ENCODE assay signal across 13 cellular contexts in the genomic region with DNA sequence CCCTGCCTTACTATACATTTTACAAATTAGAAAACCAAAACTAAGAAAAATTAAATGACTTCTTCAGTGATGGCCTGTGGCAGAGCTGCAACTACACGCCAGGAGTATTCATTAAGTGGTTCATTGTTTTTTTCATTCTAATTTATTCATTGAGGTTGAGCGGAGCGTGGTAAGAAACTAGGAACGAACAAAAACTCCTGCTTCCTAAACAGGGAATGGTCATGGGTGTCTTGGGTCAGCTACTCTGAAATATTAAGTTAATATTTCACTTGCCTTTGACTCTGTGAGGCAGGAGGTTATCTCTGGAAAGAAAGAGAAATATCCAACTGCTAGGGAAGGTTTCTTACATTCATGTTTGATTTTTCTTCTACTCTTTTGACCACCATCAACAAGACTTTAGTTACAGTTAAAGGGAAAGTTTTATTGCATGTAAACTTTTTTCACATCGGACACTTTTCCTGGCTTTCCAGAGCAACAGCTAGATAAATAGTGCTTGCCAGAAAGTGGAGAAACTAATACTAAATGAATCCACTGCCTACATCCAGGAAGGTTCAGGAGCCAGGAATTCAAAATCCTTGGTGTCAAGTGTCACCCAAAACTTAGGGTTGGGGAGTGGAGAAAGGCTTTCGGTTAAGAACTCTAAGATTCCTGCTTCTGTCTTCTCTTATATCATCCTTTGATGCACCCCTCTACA. TPM values are rescaled to one million over a fixed set of nuclear protein-coding genes. Genes with fewer than 3 reads are reported as not detected.
A peak's percentile ranks its signal among the peaks of the same experiment; 100 is the strongest.
DNase-seq lines count a peak whose midpoint lies in the region; ATAC-seq and TF ChIP-seq lines count a peak whose summit lies in the region.
"Had no signal": no experiment of that assay in that cellular context is flagged by ENCODE, and none has a peak within 500 bp of the region (broad histone marks: within the 10 kb centered on the region; RNA-seq: fewer than 3 reads in every experiment).

No MANE protein-coding gene starts in this region.

- peaks cover 0 to 5% (median 0%) of the 10 kb centered on the region in 9 donors for H3K27me3 ChIP-seq in heart left ventricle
- peaks cover 10 to 17% of the 10 kb centered on the region in 2 donors for H3K27me3 ChIP-seq in duodenal mucosa (ENCODE audit: control insufficient read depth in 1 of 2, insufficient read depth in 2 of 2, low read length in 2 of 2)
- H3K27me3 ChIP-seq in upper lobe of right lung = no peaks in the 10 kb centered on the region

- peaks cover 0 to 6% (median 0%) of the 10 kb centered on the region in 9 donors for H3K36me3 ChIP-seq in heart left ventricle
- H3K36me3 ChIP-seq in duodenal mucosa (ENCODE audit: control insufficient read depth in 1 of 2, insufficient read depth in 2 of 2, low read length in 2 of 2) = no peaks in the 10 kb centered on the region
- no peaks in the 10 kb centered on the region for H3K36me3 ChIP-seq in upper lobe of right lung

- no peaks in the 10 kb centered on the region for H3K9me3 Mint-ChIP-seq in nephron
- H3K9me3 Mint-ChIP-seq: stimulated activated naive CD8-positive, alpha-beta T cell treated with anti-CD3 and anti-CD28 coated beads, Interleukin-15, Interleukin-2, amounts not matched to agents 100 ng/mL and 50 ng/mL, for 24 hours had no signal

- no peak for ATAC-seq in heart left ventricle
- no peak for ATAC-seq in Right ventricle myocardium superior (ENCODE audit: poor library complexity)
- ATAC-seq in upper lobe of right lung = no peak
- no peak for ATAC-seq in stimulated activated naive CD8-positive, alpha-beta T cell treated with anti-CD3 and anti-CD28 coated beads, Interleukin-15, Interleukin-2, amounts not matched to agents 100 U/mL and 50 U/mL, for 24 hours

- TF ChIP-seq CTCF in heart left ventricle (IDR thresholded peaks at IDR 0.05) = no peak
- TF ChIP-seq CTCF in nephron (IDR thresholded peaks at IDR 0.05; ENCODE audit: unreplicated experiment in 3 of 3) = no peak
- no peak for TF ChIP-seq CTCF in upper lobe of right lung (IDR thresholded peaks at IDR 0.05)

- no peak for TF ChIP-seq POLR2A in heart left ventricle (IDR thresholded peaks at IDR 0.05)

- DNase-seq in heart left ventricle (no peak), Right ventricle myocardium superior (no peak), upper lobe of right lung (no peak), NCI-H1694 (lab: John Stamatoyannopoulos, UW) (no peak), cerebellum (ENCODE audit: low spot score) (no peak)
- DNase-seq in stimulated activated naive CD8-positive, alpha-beta T cell treated with anti-CD3 and anti-CD28 coated beads, Interleukin-15, Interleukin-2, amounts not matched to agents 100 U/mL and 50 U/mL, for 24 hours = no peak
- DNase-seq: activated CD4-positive, alpha-beta T cell treated with anti-CD3 and anti-CD28 coated beads, Interleukin-2, amount 50 U/mL, for 4 hours; aorta; MM.1S had no signal

- H3K4me1 Mint-ChIP-seq in nephron = peaks cover 39% of the 10 kb centered on the region

- WGBS in heart left ventricle, 4 donors = 46 to 56% (median 52%) methylated on average over 6 of the region's 6 CpGs

- H3K27ac ChIP-seq in heart left ventricle = peak overlapping the region; percentile 83 to 97 (median 94)
- H3K27ac ChIP-seq in duodenal mucosa (ENCODE audit: low read depth, low read length) = peak overlapping the region; percentile 44
- peak overlapping the region; percentile 87 for H3K27ac ChIP-seq in upper lobe of right lung

- no peak overlapping the region for H3K9ac ChIP-seq in duodenal mucosa (ENCODE audit: low read depth in 1 of 2, low read length in 2 of 2)

- peaks cover 5% of the 10 kb centered on the region for H3K36me3 Mint-ChIP-seq in nephron (ENCODE audit: low read depth)

- peaks cover 0 to 18% (median 4%) of the 10 kb centered on the region in 12 donors for H3K4me1 ChIP-seq in heart left ventricle
- H3K4me1 ChIP-seq in duodenal mucosa (ENCODE audit: control insufficient read depth in 1 of 2, insufficient read depth in 2 of 2, low read length in 2 of 2) = peaks cover 0 to 3% of the 10 kb centered on the region in 2 donors
- H3K4me1 ChIP-seq in upper lobe of right lung = no peaks in the 10 kb centered on the region

- peak overlapping the region; percentile 87 to 97 (median 94) for H3K4me3 Mint-ChIP-seq in nephron

- H3K9me3 ChIP-seq in heart left ventricle (no peaks in the 10 kb centered on the region), duodenal mucosa (ENCODE audit: control insufficient read depth in 1 of 2, low read length in 2 of 2) (no peaks in the 10 kb centered on the region), upper lobe of right lung (no peaks in the 10 kb centered on the region)

- H3K4me3 ChIP-seq in heart left ventricle = peak overlapping the region in 11 of 12 donors; percentile 6 to 79 (median 67)
- no peak overlapping the region for H3K4me3 ChIP-seq in duodenal mucosa (ENCODE audit: low read depth in 1 of 2, low read length in 2 of 2)
- H3K4me3 ChIP-seq in upper lobe of right lung = peak overlapping the region; percentile 62

- peak overlapping the region; percentile 94 to 98 (median 96) for H3K27ac Mint-ChIP-seq in nephron
- H3K27ac Mint-ChIP-seq: stimulated activated naive CD8-positive, alpha-beta T cell treated with anti-CD3 and anti-CD28 coated beads, Interleukin-15, Interleukin-2, amounts not matched to agents 100 ng/mL and 50 ng/mL, for 24 hours had no signal

- intact Hi-C loops in heart left ventricle (cut with DNase I) = loop anchor here in 6 of 10 donors (5.0 kb wide), 2 partner anchors 52 to 82 kb away; a partner anchor contains a TSS
- intact Hi-C loops in Right ventricle myocardium superior (cut with DNase I) = no loop called here
- intact Hi-C loops in upper lobe of right lung (cut with DNase I) = no loop called here

- H3K27me3 Mint-ChIP-seq in nephron (ENCODE audit: low read depth) = no peaks in the 10 kb centered on the region

RNA-seq across cellular contexts. Expression of a gene that starts 0.9 kb away (rescaled TPM):
- total RNA-seq in heart left ventricle (10 to 100 TPM; 10.5 to 29.1 (median 18.0) TPM), Right ventricle myocardium superior (18.4 TPM), upper lobe of right lung (22.6 TPM), cerebellum (5.1 TPM)
- 10 to 100 TPM; 29.4 to 37.7 TPM for polyA plus RNA-seq in heart left ventricle

RNA-seq across cellular contexts. Expression of a gene that starts 14.3 kb away (rescaled TPM):
- total RNA-seq in heart left ventricle = not detected
- not detected for polyA plus RNA-seq in heart left ventricle
- total RNA-seq in Right ventricle myocardium superior = not detected
- total RNA-seq in upper lobe of right lung = not detected
- not detected for total RNA-seq in cerebellum
- total RNA-seq: aorta had no signal
- polyA plus RNA-seq: AG04450, aorta had no signal

RNA-seq across cellular contexts. Expression of a gene that starts 30.1 kb away (rescaled TPM):
- total RNA-seq in heart left ventricle = 10 to 100 TPM in 1 of 9 donors, 1 to 10 TPM in 6, under 1 TPM in 2; 0.92 to 26.8 (median 1.9) TPM
- 10 to 100 TPM in 1 of 2 donors, 1 to 10 TPM in 1; 1.7 to 10.1 TPM for polyA plus RNA-seq in heart left ventricle
- total RNA-seq in Right ventricle myocardium superior = 1.3 TPM
- 7.1 TPM for total RNA-seq in upper lobe of right lung
- 1.4 TPM for total RNA-seq in cerebellum

Comparison
In these comparisons a context has a peak if more than half of its experiments do, and no peak if none do; other contexts are left out.
1. intact Hi-C loops: an anchor here in heart left ventricle (5.0 kb wide); none called in Right ventricle myocardium superior and upper lobe of right lung.
2. H3K4me3 ChIP-seq: peak in heart left ventricle (11 of 12) and upper lobe of right lung (single experiment); none in duodenal mucosa (0 of 2).
3. Peak in every context shown above with its lines, with median percentiles within 50 percentile points of each other: H3K27ac ChIP-seq.